In genomic region chr6:151041686-151042085, GRCh38 we compare ENCODE assay signal across 15 cellular contexts.
DNase-seq lines count a peak whose midpoint lies in the region; ATAC-seq and TF ChIP-seq lines count a peak whose summit lies in the region.
"Had no signal": no experiment of that assay in that cellular context is flagged by ENCODE, and none has a peak within 500 bp of the region (broad histone marks: within the 10 kb centered on the region; RNA-seq: fewer than 3 reads in every experiment).

No MANE protein-coding gene starts in this region.

- no peak overlapping the region for H2BK15ac ChIP-seq in neuronal stem cell (ENCODE audit: low read length)

- peaks cover 20% of the 10 kb centered on the region for H3K79me2 ChIP-seq in PC-3 (ENCODE audit: low read length)

- H3K36me3 ChIP-seq in PC-3 (ENCODE audit: low read depth, low read length) (peaks cover 6% of the 10 kb centered on the region; the same call in 1 of the 2 replicates), mucosa of rectum (ENCODE audit: control insufficient read depth in 2 of 2, insufficient read depth in 2 of 2, low read length in 2 of 2) (no peaks in the 10 kb centered on the region), thoracic aorta (peaks cover 4% of the 10 kb centered on the region), neuronal stem cell (replicated peaks in 1 of 2; ENCODE audit: control insufficient read depth in 2 of 2, insufficient read depth in 2 of 2, low read length in 2 of 2) (peaks cover 4 to 27% of the 10 kb centered on the region in 2 donors)
- H3K36me3 ChIP-seq: pancreas had no signal

- ATAC-seq in PC-3 (no peak), thoracic aorta (ENCODE audit: insufficient number of reproducible peaks, low FRiP score, low read depth) (no peak), HG03139 (IDR thresholded peaks at IDR 0.05; ENCODE audit: unreplicated experiment) (no peak)

- no peaks in the 10 kb centered on the region for H4K20me1 ChIP-seq in PC-3 (ENCODE audit: low read length)

- no peak overlapping the region for H3K23ac ChIP-seq in neuronal stem cell (ENCODE audit: low read depth, low read length, poor library complexity)

- no peak overlapping the region for H3K14ac ChIP-seq in neuronal stem cell (ENCODE audit: low read length)

- TSS peak; percentile 48 for BruUV-seq in PC-3 (replicated peaks; lab: Mats Ljungman, UMichigan)

- no peak overlapping the region for H4K8ac ChIP-seq in neuronal stem cell (ENCODE audit: low read depth, low read length)

- H3K9me2 ChIP-seq in PC-3 (replicated peaks; ENCODE audit: low read length): no peaks in the 10 kb centered on the region

- H2BK12ac ChIP-seq in neuronal stem cell (ENCODE audit: low read length): no peak overlapping the region

- POLR2A ChIA-PET in PC-3 (lab: Charles Lee; ENCODE audit: unreplicated experiment): interaction anchor here (0.6 kb wide), 1 partner anchor 84 kb away, joined by 4 read pairs; no protein-coding TSS in a partner anchor

- H2AFZ ChIP-seq in PC-3 (ENCODE audit: low read length) (no peak overlapping the region), neuronal stem cell (ENCODE audit: low read length) (no peak overlapping the region)

- peaks cover 2% of the 10 kb centered on the region for H3K79me1 ChIP-seq in neuronal stem cell (ENCODE audit: low read depth, low read length)

- H3K4ac ChIP-seq in neuronal stem cell (ENCODE audit: low read length): no peak overlapping the region

- H3K4me3 ChIP-seq in PC-3 (ENCODE audit: low read length): no peak overlapping the region
- H3K4me3 ChIP-seq in coronary artery: no peak overlapping the region
- H3K4me3 ChIP-seq in mucosa of rectum (ENCODE audit: low read length in 2 of 2): no peak overlapping the region
- H3K4me3 ChIP-seq in thoracic aorta: no peak overlapping the region
- H3K4me3 ChIP-seq in neuronal stem cell (ENCODE audit: low read length in 2 of 2): no peak overlapping the region
- H3K4me3 ChIP-seq: pancreas had no signal

- H3K9me3 ChIP-seq in PC-3 (ENCODE audit: low read length): no peaks in the 10 kb centered on the region
- H3K9me3 ChIP-seq in mucosa of rectum (ENCODE audit: control insufficient read depth in 2 of 2, low read length in 2 of 2): no peaks in the 10 kb centered on the region
- H3K9me3 ChIP-seq in thoracic aorta: no peaks in the 10 kb centered on the region
- H3K9me3 ChIP-seq in neuronal stem cell (replicated peaks in 1 of 2; ENCODE audit: control insufficient read depth in 2 of 2, insufficient read depth in 1 of 2, low read depth in 1 of 2, low read length in 2 of 2): peaks cover 0 to 15% of the 10 kb centered on the region in 2 donors
- H3K9me3 ChIP-seq: pancreas had no signal

- TF ChIP-seq CTCF in PC-3 (conservative IDR thresholded peaks at IDR 0.05; ENCODE audit: low read depth, low read length): no peak
- TF ChIP-seq CTCF in coronary artery (IDR thresholded peaks at IDR 0.05): no peak
- TF ChIP-seq CTCF in thoracic aorta (IDR thresholded peaks at IDR 0.05): no peak

- no peak overlapping the region for H2BK120ac ChIP-seq in neuronal stem cell (ENCODE audit: low read depth, low read length)

- peaks cover 6% of the 10 kb centered on the region for H3F3A ChIP-seq in PC-3 (ENCODE audit: low read length, unreplicated experiment)

- CTCF ChIA-PET in PC-3 (lab: Charles Lee): no interaction called here

- H2AK5ac ChIP-seq in neuronal stem cell (ENCODE audit: low read depth, low read length): no peak overlapping the region

- no CpG with 5 or more reads among the region's 5 CpGs for WGBS in neuronal stem cell (ENCODE audit: extremely low coverage in 2 of 2, insufficient read length in 2 of 2, insufficient replicate concordance in 1 of 2), 2 donors

- H2BK5ac ChIP-seq in neuronal stem cell (ENCODE audit: low read length): no peak overlapping the region

- DNase-seq in PC-3 (no peak), coronary artery (ENCODE audit: low spot score) (no peak), thoracic aorta (ENCODE audit: low spot score) (no peak), neuronal stem cell (ENCODE audit: low spot score) (no peak), NCI-H146 (lab: John Stamatoyannopoulos, UW) (no peak), kidney tubule cell (ENCODE audit: low spot score) (no peak)
- DNase-seq: activated CD4-positive, alpha-beta memory T cell treated with anti-CD3 and anti-CD28 coated beads for 36 hours; activated naive CD4-positive, alpha-beta T cell treated with Interleukin-2 at 50 U/mL for 16 hours; NCI-H1105 treated with DMSO at 0.1 percent for 48 hours; NCI-H446; pancreas; stimulated activated CD4-positive, alpha-beta T cell treated with anti-CD3 and anti-CD28 coated beads, Interleukin-4, amount 100 ng/mL, for 24 hours; stimulated activated naive CD4-positive, alpha-beta T cell treated with Interleukin-2 at 50 U/mL for 16 hours had no signal

- peak overlapping the region; percentile 87 for H3K9ac ChIP-seq in PC-3 (ENCODE audit: low read length)
- no peak overlapping the region for H3K9ac ChIP-seq in mucosa of rectum (ENCODE audit: low read depth in 1 of 2, low read length in 2 of 2)
- H3K9ac ChIP-seq in neuronal stem cell (ENCODE audit: low read depth, low read length, poor library complexity): no peak overlapping the region

- peak overlapping the region; percentile 35; the same call in 1 of the 2 replicates for H3K4me2 ChIP-seq in PC-3 (ENCODE audit: low read length)
- H3K4me2 ChIP-seq in neuronal stem cell (ENCODE audit: insufficient read depth, low read length, poor library complexity, severe bottlenecking): no peak overlapping the region

- no peak overlapping the region for H3K18ac ChIP-seq in neuronal stem cell (ENCODE audit: low read length)

- no peak overlapping the region for H4K91ac ChIP-seq in neuronal stem cell (ENCODE audit: low read depth, low read length, poor library complexity)

- intact Hi-C loops in PC-3 (cut with micrococcal nuclease): loop anchor here (10.0 kb wide), 1 partner anchor 147 kb away; no protein-coding TSS in a partner anchor

- peak overlapping the region; percentile 100 for H3K27ac ChIP-seq in PC-3 (ENCODE audit: low read length)
- peak overlapping the region; percentile 86 to 91 for H3K27ac ChIP-seq in coronary artery
- H3K27ac ChIP-seq in mucosa of rectum (ENCODE audit: low read depth in 2 of 2, low read length in 2 of 2): peak overlapping the region; percentile 61 to 68
- H3K27ac ChIP-seq in thoracic aorta: peak overlapping the region; percentile 70 to 82
- no peak overlapping the region for H3K27ac ChIP-seq in neuronal stem cell (replicated peaks; ENCODE audit: low read length)

- H3K4me1 ChIP-seq in PC-3 (ENCODE audit: insufficient read depth, low read length): peaks cover 73% of the 10 kb centered on the region
- peaks cover 0 to 13% of the 10 kb centered on the region in 2 donors for H3K4me1 ChIP-seq in mucosa of rectum (ENCODE audit: control insufficient read depth in 2 of 2, insufficient read depth in 2 of 2, low read length in 2 of 2)
- peaks cover 20 to 45% of the 10 kb centered on the region in 2 donors for H3K4me1 ChIP-seq in thoracic aorta (ENCODE audit: control insufficient read depth in 1 of 2, low read depth in 2 of 2)
- peaks cover 18 to 23% of the 10 kb centered on the region in 2 donors for H3K4me1 ChIP-seq in neuronal stem cell (ENCODE audit: control insufficient read depth in 2 of 2, insufficient read depth in 1 of 2, low read depth in 1 of 2, low read length in 2 of 2)

- H3K27me3 ChIP-seq in PC-3 (ENCODE audit: low read length): no peaks in the 10 kb centered on the region
- no peaks in the 10 kb centered on the region for H3K27me3 ChIP-seq in mucosa of rectum (ENCODE audit: control insufficient read depth in 2 of 2, insufficient read depth in 2 of 2, low read length in 2 of 2)
- no peaks in the 10 kb centered on the region for H3K27me3 ChIP-seq in thoracic aorta (replicated peaks; ENCODE audit: insufficient read depth)
- H3K27me3 ChIP-seq in neuronal stem cell (ENCODE audit: control insufficient read depth in 3 of 3, insufficient read depth in 3 of 3, low read depth in 1 of 3, low read length in 3 of 3): no peaks in the 10 kb centered on the region
- H3K27me3 ChIP-seq: pancreas had no signal
